In genomic region chr9:124810513-124811355, GRCh38 we compare ENCODE assay signal across 11 cellular contexts. TPM values are rescaled to one million over a fixed set of nuclear protein-coding genes. Genes with fewer than 3 reads are reported as not detected.
DNase-seq lines count a peak whose midpoint lies in the region; ATAC-seq and TF ChIP-seq lines count a peak whose summit lies in the region.
"Had no signal": no experiment of that assay in that cellular context is flagged by ENCODE, and none has a peak within 500 bp of the region (broad histone marks: within the 10 kb centered on the region; RNA-seq: fewer than 3 reads in every experiment).

No MANE protein-coding gene starts in this region.

- H3K4me3 ChIP-seq in IMR-90 (ENCODE audit: insufficient read depth, low read depth, low read length) (no peak overlapping the region), colonic mucosa (no peak overlapping the region), kidney epithelial cell (ENCODE audit: low read depth, low read length) (no peak overlapping the region)

- H3K9me1 ChIP-seq in IMR-90 (ENCODE audit: insufficient read depth, low read length), result peaks cover 20% of the 10 kb centered on the region

- 6% methylated on average over 6 of the region's 14 CpGs; no CpG with 5 or more reads in 1 of the 2 experiments for WGBS in IMR-90 (ENCODE audit: extremely low coverage in 2 of 2, insufficient read length in 1 of 2), 2 experiments

- peak overlapping the region; percentile 100 for H3K4ac ChIP-seq in IMR-90 (ENCODE audit: low read depth, low read length)

- peak overlapping the region; percentile 99 for H2BK20ac ChIP-seq in IMR-90 (ENCODE audit: low read depth, low read length)

- H2BK15ac ChIP-seq in IMR-90 (ENCODE audit: low read depth, low read length), result peak overlapping the region; percentile 98; the same call in 2 of the 3 replicates

- peaks cover 12% of the 10 kb centered on the region; the same call in 1 of the 2 replicates for H3K36me3 ChIP-seq in IMR-90 (ENCODE audit: control insufficient read depth, insufficient read depth, low read length)
- no peaks in the 10 kb centered on the region for H3K36me3 ChIP-seq in colonic mucosa
- no peaks in the 10 kb centered on the region for H3K36me3 ChIP-seq in kidney epithelial cell (ENCODE audit: control insufficient read depth, insufficient read depth, low read length)

- H3K4me1 Mint-ChIP-seq in type B pancreatic cell (ENCODE audit: unreplicated experiment) (peaks cover 17% of the 10 kb centered on the region), T-cell (no peaks in the 10 kb centered on the region)

- H3K27me3 ChIP-seq in IMR-90 (ENCODE audit: control insufficient read depth, insufficient read depth, low read length) (no peaks in the 10 kb centered on the region), colonic mucosa (no peaks in the 10 kb centered on the region), kidney epithelial cell (ENCODE audit: control insufficient read depth, insufficient read depth, low read length) (no peaks in the 10 kb centered on the region)

- ATAC-seq in IMR-90 (ENCODE audit: low read depth) (peak; percentile 76), T-cell (replicated peaks in 1 of 4) (no peak)

- H3K79me1 ChIP-seq in IMR-90 (ENCODE audit: low read depth in 1 of 2, low read length in 2 of 2), result peaks cover 0 to 10% of the 10 kb centered on the region in 2 experiments; a peak in 2 of 4 replicates

- H3K27me3 Mint-ChIP-seq in type B pancreatic cell (no peaks in the 10 kb centered on the region), T-cell (peaks cover 5 to 11% of the 10 kb centered on the region in 2 donors)

- H3K9me3 ChIP-seq in IMR-90 (ENCODE audit: control insufficient read depth, insufficient read depth, low read length), result no peaks in the 10 kb centered on the region
- H3K9me3 ChIP-seq in colonic mucosa, result no peaks in the 10 kb centered on the region

- dilution Hi-C loops in IMR-90 (cut with HindIII; ENCODE audit: low sequenced_read_pairs, unreplicated experiment), result no loop called here

- H3K56ac ChIP-seq in IMR-90 (ENCODE audit: extremely low read depth, insufficient read depth, low read length), result peak overlapping the region; percentile 91

- in situ Hi-C loops in IMR-90 (cut with MboI; ENCODE audit: low sequenced_read_pairs), result no loop called here

- H3K27ac ChIP-seq in IMR-90 (ENCODE audit: insufficient read depth, low read length) (peak overlapping the region; percentile 95), colonic mucosa (peak overlapping the region; percentile 22)

- H3K18ac ChIP-seq in IMR-90 (ENCODE audit: low read depth, low read length), result peak overlapping the region; percentile 91

- intact Hi-C loops in IMR-90 (cut with micrococcal nuclease), result no loop called here
- intact Hi-C loops in colonic mucosa (cut with DNase I), result no loop called here

- POLR2A ChIA-PET in IMR-90 (lab: Charles Lee; ENCODE audit: unreplicated experiment) (no interaction called here), T-cell (lab: Charles Lee) (no interaction called here)

- H3K9me3 Mint-ChIP-seq in type B pancreatic cell (no peaks in the 10 kb centered on the region), T-cell (no peaks in the 10 kb centered on the region)

- peak overlapping the region; percentile 96 for H4K5ac ChIP-seq in IMR-90 (ENCODE audit: low read depth, low read length)

- peak overlapping the region; percentile 89 for H3K23ac ChIP-seq in IMR-90 (ENCODE audit: low read depth, low read length)

- H2AK5ac ChIP-seq in IMR-90 (ENCODE audit: low read depth, low read length), result peak overlapping the region; percentile 100

- CTCF ChIA-PET in IMR-90 (lab: Yijun Ruan, JAX) (interaction anchor here (0.8 to 1.7 kb wide), 3 partner anchors 34 to 43 kb away, joined by 3 to 4 read pairs (median 4); partner anchors contain the start of genes OLFML2A and WDR38), T-cell (lab: Charles Lee) (no interaction called here)

- H3K9ac ChIP-seq in IMR-90 (ENCODE audit: low read depth, low read length) (peak overlapping the region; percentile 73), colonic mucosa (ENCODE audit: low read depth in 2 of 2, low read length in 2 of 2) (no peak overlapping the region)

- no peaks in the 10 kb centered on the region for H3K36me3 Mint-ChIP-seq in type B pancreatic cell
- no peaks in the 10 kb centered on the region for H3K36me3 Mint-ChIP-seq in T-cell

- DNase-seq in IMR-90 (peak; percentile 90), colonic mucosa (no peak), kidney epithelial cell (ENCODE audit: low read depth) (peak; percentile 63), type B pancreatic cell (ENCODE audit: extremely low spot score, unreplicated experiment) (no peak), KG1 (lab: John Stamatoyannopoulos, UW) (no peak), T-cell (no peak), cerebellum (ENCODE audit: low spot score) (no peak)
- no peak for DNase-seq in activated CD4-positive, alpha-beta T cell treated with anti-CD3 and anti-CD28 coated beads for 4 hours
- DNase-seq: activated T-cell treated with anti-CD3 and anti-CD28 coated beads for 4 hours, NCI-H526 had no signal

- peak overlapping the region; percentile 23 for H3K4me2 ChIP-seq in IMR-90 (ENCODE audit: low read depth, low read length)

- peak overlapping the region; percentile 93 for H2BK5ac ChIP-seq in IMR-90 (ENCODE audit: low read depth, low read length, poor library complexity, severe bottlenecking)

- H2AK9ac ChIP-seq in IMR-90 (replicated peaks; ENCODE audit: low read depth, low read length, poor library complexity), result peak overlapping the region; percentile 98

- H4K91ac ChIP-seq in IMR-90 (ENCODE audit: insufficient read depth, low read depth, low read length), result peak overlapping the region; percentile 99

- peak overlapping the region; percentile 61 for H3K4me3 Mint-ChIP-seq in type B pancreatic cell
- H3K4me3 Mint-ChIP-seq in T-cell, result no peak overlapping the region

- peak overlapping the region; percentile 84 to 96 for H4K8ac ChIP-seq in IMR-90 (ENCODE audit: low read depth in 2 of 2, low read length in 2 of 2)

- TF ChIP-seq CTCF in IMR-90 (conservative IDR thresholded peaks at IDR 0.05; ENCODE audit: low read depth, low read length) (no peak), colonic mucosa (IDR thresholded peaks at IDR 0.05) (no peak), kidney epithelial cell (IDR thresholded peaks at IDR 0.05; ENCODE audit: insufficient read depth, low read length, poor library complexity, severe bottlenecking) (no peak), type B pancreatic cell (conservative IDR thresholded peaks at IDR 0.05) (no peak)

- H4K20me1 ChIP-seq in IMR-90 (ENCODE audit: insufficient read depth, low read length), result no peaks in the 10 kb centered on the region

- H3K27ac Mint-ChIP-seq in type B pancreatic cell (peak overlapping the region; percentile 98), T-cell (no peak overlapping the region)

- no TSS peak for BruUV-seq in IMR-90 (replicated peaks; lab: Mats Ljungman, UMichigan)

- peak overlapping the region; percentile 93 for H2AFZ ChIP-seq in IMR-90 (replicated peaks; ENCODE audit: low read length, poor library complexity)

- H3K4me1 ChIP-seq in IMR-90 (ENCODE audit: control insufficient read depth, insufficient read depth, low read length) (peaks cover 23% of the 10 kb centered on the region), colonic mucosa (no peaks in the 10 kb centered on the region)

- peak overlapping the region; percentile 99 for H2BK120ac ChIP-seq in IMR-90 (ENCODE audit: low read depth, low read length)

- no peak for TF ChIP-seq POLR2A in IMR-90 (IDR thresholded peaks at IDR 0.05; ENCODE audit: low read depth, low read length)

- 0 out of 2 replicates have a peak, but pooled peaks have one; percentile 5 for TF ChIP-seq RAD21 in IMR-90 (IDR thresholded peaks at IDR 0.05; ENCODE audit: low read length)

- peak overlapping the region; percentile 98 for H3K14ac ChIP-seq in IMR-90 (replicated peaks; ENCODE audit: low read depth, low read length)

RNA-seq across cellular contexts. Expression of gene OLFML2A, which starts 33.8 kb away (rescaled TPM):
- total RNA-seq in IMR-90 (2012; rRNA removed) (1.4 and 2.0 TPM in 2 replicates), colonic mucosa (10 to 100 TPM in 1 of 2 donors, 1 to 10 TPM in 1; 2.9 to 12.1 TPM), kidney epithelial cell (7.0 and 16.4 TPM in 2 replicates), type B pancreatic cell (ENCODE audit: low replicate concordance) (6.3 and 10.8 TPM in 2 replicates), T-cell (under 1 TPM in 3 of 5 donors, not detected in 2; 0.07 to 0.18 (median 0.13) TPM), cerebellum (5.4 TPM)
- polyA plus RNA-seq in IMR-90 (2012; rRNA removed), result 4.7 and 5.9 TPM in 2 replicates
- 5.6 and 18.2 TPM in 2 replicates for polyA plus RNA-seq in IMR-90 (2012; cell fraction: cytosol; rRNA removed)
- 4.1 and 7.9 TPM in 2 replicates for polyA plus RNA-seq in IMR-90 (2012; cell fraction: nucleus; rRNA removed; ENCODE audit: low replicate concordance)

RNA-seq across cellular contexts. Expression of gene NR6A1, which starts 39.6 kb away (rescaled TPM):
- 0.28 and 0.36 TPM in 2 replicates for total RNA-seq in IMR-90 (2012; rRNA removed)
- polyA plus RNA-seq in IMR-90 (2012; rRNA removed), result 0.10 and 0.14 TPM in 2 replicates
- polyA plus RNA-seq in IMR-90 (2012; cell fraction: cytosol; rRNA removed), result 0.03 TPM in 2 replicates
- 0.46 and 0.58 TPM in 2 replicates for polyA plus RNA-seq in IMR-90 (2012; cell fraction: nucleus; rRNA removed; ENCODE audit: low replicate concordance)
- total RNA-seq in colonic mucosa, result 1 to 10 TPM; 4.8 to 4.9 TPM
- 0.92 and 2.2 TPM in 2 replicates for total RNA-seq in kidney epithelial cell
- total RNA-seq in type B pancreatic cell (ENCODE audit: low replicate concordance), result 6.5 and 10.0 TPM in 2 replicates
- total RNA-seq in T-cell, result under 1 TPM in 4 of 5 donors, not detected in 1; 0.19 to 0.50 (median 0.40) TPM
- total RNA-seq in cerebellum, result 2.9 TPM

RNA-seq across cellular contexts. Expression of gene WDR38, which starts 42.5 kb away (rescaled TPM):
- not detected in 2 replicates for total RNA-seq in IMR-90 (2012; rRNA removed)
- polyA plus RNA-seq in IMR-90 (2012; rRNA removed), result not detected in 2 replicates
- polyA plus RNA-seq in IMR-90 (2012; cell fraction: cytosol; rRNA removed), result not detected in 2 replicates
- polyA plus RNA-seq in IMR-90 (2012; cell fraction: nucleus; rRNA removed; ENCODE audit: low replicate concordance), result not detected in 2 replicates
- not detected for total RNA-seq in colonic mucosa
- total RNA-seq in kidney epithelial cell, result not detected in 2 replicates
- 0.75 TPM in 1 of 2 replicates, not detected in the other for total RNA-seq in type B pancreatic cell (ENCODE audit: low replicate concordance)
- total RNA-seq in T-cell, result not detected
- 0.27 TPM for total RNA-seq in cerebellum
- total RNA-seq: lung microvascular endothelial cell had no signal

RNA-seq across cellular contexts. Expression of gene RPL35, which starts 51.0 kb away (rescaled TPM):
- 881 and 1,151 TPM in 2 replicates for total RNA-seq in IMR-90 (2012; rRNA removed)
- 1,650 and 1,735 TPM in 2 replicates for polyA plus RNA-seq in IMR-90 (2012; rRNA removed)
- polyA plus RNA-seq in IMR-90 (2012; cell fraction: cytosol; rRNA removed), result 3,661 and 4,271 TPM in 2 replicates
- 742 and 1,804 TPM in 2 replicates for polyA plus RNA-seq in IMR-90 (2012; cell fraction: nucleus; rRNA removed; ENCODE audit: low replicate concordance)
- 1,000 to 10,000 TPM in 1 of 2 donors, 100 to 1,000 TPM in 1; 890 to 1,374 TPM for total RNA-seq in colonic mucosa
- total RNA-seq in kidney epithelial cell, result 3,097 and 3,310 TPM in 2 replicates
- 1,370 and 1,381 TPM in 2 replicates for total RNA-seq in type B pancreatic cell (ENCODE audit: low replicate concordance)
- total RNA-seq in T-cell, result 1,000 to 10,000 TPM; 1,564 to 1,845 (median 1,785) TPM
- 401 TPM for total RNA-seq in cerebellum

RNA-seq across cellular contexts. Expression of gene ARPC5L, which starts 51.2 kb away (rescaled TPM):
- total RNA-seq in IMR-90 (2012; rRNA removed), result 11.1 and 19.7 TPM in 2 replicates
- 53.8 and 57.4 TPM in 2 replicates for polyA plus RNA-seq in IMR-90 (2012; rRNA removed)
- polyA plus RNA-seq in IMR-90 (2012; cell fraction: cytosol; rRNA removed), result 40.2 and 49.0 TPM in 2 replicates
- polyA plus RNA-seq in IMR-90 (2012; cell fraction: nucleus; rRNA removed; ENCODE audit: low replicate concordance), result 25.4 and 61.2 TPM in 2 replicates
- 10 to 100 TPM; 50.0 to 61.5 TPM for total RNA-seq in colonic mucosa
- total RNA-seq in kidney epithelial cell, result 31.1 and 36.3 TPM in 2 replicates
- 37.9 and 38.9 TPM in 2 replicates for total RNA-seq in type B pancreatic cell (ENCODE audit: low replicate concordance)
- total RNA-seq in T-cell, result 10 to 100 TPM; 29.1 to 55.3 (median 35.9) TPM
- total RNA-seq in cerebellum, result 13.8 TPM

Comparison
In these comparisons a context has a peak if more than half of its experiments do, and no peak if none do; other contexts are left out.
1. DNase-seq: peak in IMR-90 (single experiment) and kidney epithelial cell (single experiment); none in colonic mucosa (single experiment), type B pancreatic cell (single experiment), activated CD4-positive, alpha-beta T cell treated with anti-CD3 and anti-CD28 coated beads for 4 hours (0 of 2), KG1 (single experiment), T-cell (0 of 34) and cerebellum (single experiment).